Comparison of ENCODE assay signal across 11 cellular contexts in the genomic region with DNA sequence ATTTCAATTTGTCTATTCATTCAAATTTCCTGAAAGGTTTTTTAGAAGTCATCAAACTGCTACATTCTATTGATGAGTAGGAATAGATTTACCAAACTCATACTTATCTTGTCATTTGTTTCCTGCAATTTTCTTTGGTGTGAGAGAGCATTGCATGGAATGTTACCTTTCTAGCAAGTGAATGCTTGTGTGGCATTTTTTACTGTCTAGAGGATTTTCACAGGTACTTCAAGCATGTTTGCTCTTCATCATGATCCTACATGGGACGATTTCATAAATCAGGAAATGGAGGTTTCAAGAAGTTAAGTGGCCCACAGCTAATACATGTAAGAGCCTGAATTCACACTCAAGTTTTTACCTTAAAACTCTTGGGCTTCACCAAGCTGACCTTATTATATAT. TPM values are rescaled to one million over a fixed set of nuclear protein-coding genes. Genes with fewer than 3 reads are reported as not detected.
DNase-seq lines count a peak whose midpoint lies in the region; ATAC-seq and TF ChIP-seq lines count a peak whose summit lies in the region.
"Had no signal": no experiment of that assay in that cellular context is flagged by ENCODE, and none has a peak within 500 bp of the region (broad histone marks: within the 10 kb centered on the region; RNA-seq: fewer than 3 reads in every experiment).

No MANE protein-coding gene starts in this region.

- H3K27me3 ChIP-seq in BLaER1 treated with 17β-estradiol and CSF1 and Interleukin-3, amounts not matched to agents 10 nM and 100 nM = no peaks in the 10 kb centered on the region
- H3K27me3 ChIP-seq in GM23248 (replicated peaks; ENCODE audit: insufficient read depth) (no peaks in the 10 kb centered on the region), adrenal gland (no peaks in the 10 kb centered on the region), sigmoid colon (no peaks in the 10 kb centered on the region)

- WGBS in GM23248 (ENCODE audit: low coverage in 1 of 2, low lambda C conversion rate in 2 of 2, missing lambda C conversion rate in 2 of 2), 2 experiments = 84 to 85% methylated on average over 1 of the region's 1 CpG
- WGBS in adrenal gland, 4 donors = 57 to 81% (median 64%) methylated on average over 1 of the region's 1 CpG
- WGBS in sigmoid colon, 2 donors = 46 to 73% methylated on average over 1 of the region's 1 CpG

- peaks cover 94 to 100% (median 100%) of the 10 kb centered on the region in 10 experiments for H3K4me1 ChIP-seq in BLaER1 treated with 17β-estradiol and CSF1 and Interleukin-3, amounts not matched to agents 10 nM and 100 nM
- peaks cover 37% of the 10 kb centered on the region for H3K4me1 ChIP-seq in GM23248 (ENCODE audit: insufficient read depth)
- peaks cover 58 to 84% of the 10 kb centered on the region in 2 donors for H3K4me1 ChIP-seq in adrenal gland (replicated peaks in 1 of 2)
- H3K4me1 ChIP-seq in sigmoid colon = peaks cover 0 to 96% (median 85%) of the 10 kb centered on the region in 4 donors
- H3K4me1 ChIP-seq: prostate gland had no signal

- intact Hi-C loops in adrenal gland (cut with DNase I) = no loop called here
- intact Hi-C loops in sigmoid colon (cut with DNase I) = no loop called here

- ATAC-seq in HG02852 (IDR thresholded peaks at IDR 0.05; ENCODE audit: unreplicated experiment) (no peak), GM21381 (IDR thresholded peaks at IDR 0.05; ENCODE audit: unreplicated experiment) (no peak)

- TF ChIP-seq CTCF in adrenal gland (IDR thresholded peaks at IDR 0.05) = no peak
- TF ChIP-seq CTCF in sigmoid colon (IDR thresholded peaks at IDR 0.05) = no peak

- peaks cover 50% of the 10 kb centered on the region for H3F3A ChIP-seq in GM23248 (ENCODE audit: insufficient read depth)

- no peak overlapping the region for H2AFZ ChIP-seq in GM23248

- no peak for TF ChIP-seq EP300 in sigmoid colon (IDR thresholded peaks at IDR 0.05)

- DNase-seq in GM23248 = no peak
- no peak for DNase-seq in adrenal gland
- DNase-seq in sigmoid colon = no peak
- DNase-seq in stimulated activated CD8-positive, alpha-beta memory T cell treated with anti-CD3 and anti-CD28 coated beads, Interleukin-4, amount 100 ng/mL, for 48 hours = no peak
- DNase-seq: NCI-H2227 treated with DMSO at 0.1 percent for 48 hours; stimulated activated CD4-positive, alpha-beta T cell treated with anti-CD3 and anti-CD28 coated beads, Interleukin-2, amount 100 ng/mL, for 48 hours; stimulated activated naive CD4-positive, alpha-beta T cell treated with Interleukin-2 at 50 U/mL for 16 hours had no signal

- H3K27ac ChIP-seq in BLaER1 treated with 17β-estradiol and CSF1 and Interleukin-3, amounts not matched to agents 10 nM and 100 nM = peak overlapping the region in 8 of 11 experiments; percentile 13 to 76 (median 67); a peak in 8 of 22 replicates
- H3K27ac ChIP-seq in GM23248 (peak overlapping the region; percentile 15; the same call in 1 of the 2 replicates), adrenal gland (peak overlapping the region in 3 of 5 donors; percentile 11 to 77 (median 65)), sigmoid colon (peak overlapping the region; percentile 17 to 66 (median 60))
- H3K27ac ChIP-seq: prostate gland had no signal

- H3K79me2 ChIP-seq in GM23248 (ENCODE audit: insufficient read depth) = peaks cover 100% of the 10 kb centered on the region

- peaks cover 0 to 72% (median 30%) of the 10 kb centered on the region in 11 experiments; a peak in 11 of 22 replicates for H4K20me1 ChIP-seq in BLaER1 treated with 17β-estradiol and CSF1 and Interleukin-3, amounts not matched to agents 10 nM and 100 nM
- 0 out of 2 replicates have a peak, but pooled peaks cover 4% of the 10 kb centered on the region for H4K20me1 ChIP-seq in GM23248 (ENCODE audit: insufficient read depth)

- H3K4me2 ChIP-seq in BLaER1 treated with 17β-estradiol and CSF1 and Interleukin-3, amounts not matched to agents 10 nM and 100 nM = peak overlapping the region; percentile 57 to 92 (median 84); a peak in 19 of 22 replicates
- peak overlapping the region; percentile 24 for H3K4me2 ChIP-seq in GM23248 (ENCODE audit: unreplicated experiment)

- in situ Hi-C loops in GM23248 (cut with MboI) = no loop called here

- H3K9me3 ChIP-seq in BLaER1 treated with 17β-estradiol and CSF1 and Interleukin-3, amounts not matched to agents 10 nM and 100 nM (replicated peaks in 1 of 11) = peaks cover 0 to 8% (median 0%) of the 10 kb centered on the region in 11 experiments; a peak in 3 of 22 replicates
- no peaks in the 10 kb centered on the region for H3K9me3 ChIP-seq in GM23248 (ENCODE audit: low read depth)
- H3K9me3 ChIP-seq in adrenal gland (replicated peaks in 1 of 3) = no peaks in the 10 kb centered on the region
- H3K9me3 ChIP-seq in sigmoid colon = no peaks in the 10 kb centered on the region
- H3K9me3 ChIP-seq: prostate gland had no signal

- H3K36me3 ChIP-seq in BLaER1 treated with 17β-estradiol and CSF1 and Interleukin-3, amounts not matched to agents 10 nM and 100 nM = peaks cover 8 to 86% (median 54%) of the 10 kb centered on the region in 11 experiments; a peak in 18 of 22 replicates
- peaks cover 29% of the 10 kb centered on the region for H3K36me3 ChIP-seq in GM23248 (ENCODE audit: low read depth)
- no peaks in the 10 kb centered on the region for H3K36me3 ChIP-seq in adrenal gland (replicated peaks in 1 of 2)
- no peaks in the 10 kb centered on the region for H3K36me3 ChIP-seq in sigmoid colon
- H3K36me3 ChIP-seq: prostate gland had no signal

- no peak overlapping the region for H3K4me3 ChIP-seq in BLaER1 treated with 17β-estradiol and CSF1 and Interleukin-3, amounts not matched to agents 10 nM and 100 nM
- H3K4me3 ChIP-seq in GM23248 (no peak overlapping the region), adrenal gland (no peak overlapping the region), sigmoid colon (no peak overlapping the region)
- H3K4me3 ChIP-seq: prostate gland had no signal

- H3K9me2 ChIP-seq in GM23248 (ENCODE audit: insufficient read depth) = no peaks in the 10 kb centered on the region

- TF ChIP-seq POLR2A in adrenal gland (IDR thresholded peaks at IDR 0.05) (no peak), sigmoid colon (IDR thresholded peaks at IDR 0.05) (no peak)

- no peak overlapping the region for H3K9ac ChIP-seq in BLaER1 treated with 17β-estradiol and CSF1 and Interleukin-3, amounts not matched to agents 10 nM and 100 nM
- H3K9ac ChIP-seq in GM23248 = no peak overlapping the region

RNA-seq across cellular contexts. Expression of gene TGFBR2, which starts 26.1 kb away (rescaled TPM):
- total RNA-seq in GM23248 (2014; rRNA removed; shearing (Covaris generic)) = 179 and 188 TPM in 2 replicates
- polyA plus RNA-seq in GM23248 (2016; fragmentation: Nextera tagmentation; extraction: Ambion mirVana) (134 and 135 TPM in 2 replicates), adrenal gland (100 to 1,000 TPM in 1 of 3 donors, 10 to 100 TPM in 2; 19.1 to 128 (median 20.8) TPM), sigmoid colon (10 to 100 TPM in 2 of 3 donors, 1 to 10 TPM in 1; 9.9 to 56.4 (median 32.4) TPM)
- total RNA-seq in adrenal gland (100 to 1,000 TPM; 142 to 296 (median 178) TPM), sigmoid colon (100 to 1,000 TPM; 215 to 243 (median 234) TPM)

Comparison
In these comparisons a context has a peak if more than half of its experiments do, and no peak if none do; other contexts are left out.
1. H3K27ac ChIP-seq: peak in every context shown above with its lines; median percentile 67 in BLaER1 treated with 17β-estradiol and CSF1 and Interleukin-3, amounts not matched to agents 10 nM and 100 nM; 65 in adrenal gland; 60 in sigmoid colon; 15 in GM23248.